17 cellular contexts compared by ENCODE assay signal in the genomic region with DNA sequence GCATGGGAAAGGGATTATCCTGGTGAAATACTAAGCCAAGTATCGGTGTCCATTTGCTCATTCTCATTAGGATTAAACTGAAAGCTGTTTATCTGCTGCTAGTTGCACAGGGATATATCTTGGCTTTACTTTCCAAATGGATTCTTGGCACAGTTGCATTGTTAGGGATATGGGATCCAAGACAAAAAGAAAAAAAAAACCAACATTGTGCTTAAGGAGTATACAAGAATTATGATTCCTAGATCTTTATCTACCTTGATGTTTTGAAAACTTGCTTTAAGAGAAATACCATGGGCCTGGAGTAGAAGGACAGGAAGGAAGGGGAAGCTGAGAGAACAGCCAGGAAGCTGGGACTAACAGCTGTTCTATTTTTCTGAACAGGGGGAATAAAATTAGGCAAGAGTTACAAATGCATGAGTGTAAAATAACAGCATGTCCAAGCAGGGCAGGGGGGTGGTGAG.
DNase-seq lines count a peak whose midpoint lies in the region; ATAC-seq, FAIRE-seq and TF ChIP-seq lines count a peak whose summit lies in the region.
"Had no signal": no experiment of that assay in that cellular context is flagged by ENCODE, and none has a peak within 500 bp of the region (broad histone marks: within the 10 kb centered on the region; RNA-seq: fewer than 3 reads in every experiment).

No MANE protein-coding gene starts in this region.

- no peak for TF ChIP-seq POLR2A in uterus (IDR thresholded peaks at IDR 0.05)

- H3K4me1 ChIP-seq in astrocyte (ENCODE audit: insufficient read depth, low read length) (no peaks in the 10 kb centered on the region), right cardiac atrium (ENCODE audit: control insufficient read depth, insufficient read depth, low read length) (peaks cover 2% of the 10 kb centered on the region), uterus (peaks cover 0 to 6% of the 10 kb centered on the region in 2 donors)

- intact Hi-C loops in Right ventricle myocardium inferior (cut with DNase I) = loop anchor here (5.0 kb wide), 1 partner anchor 50 kb away; no protein-coding TSS in a partner anchor
- intact Hi-C loops in cardiac septum (cut with DNase I) = loop anchor here (5.0 kb wide), 1 partner anchor 50 kb away; no protein-coding TSS in a partner anchor
- intact Hi-C loops in right cardiac atrium (cut with DNase I) = no loop called here
- intact Hi-C loops in uterus (cut with DNase I; ENCODE audit: low total_unique reads) = no loop called here

- H3K79me2 ChIP-seq in astrocyte (ENCODE audit: insufficient read depth, low read length) = no peaks in the 10 kb centered on the region

- peak; percentile 67 for FAIRE-seq in astrocyte (lab: Jason Lieb, UNC)
- FAIRE-seq: GM12878, kidney had no signal

- no peak for TF ChIP-seq CTCF in astrocyte (IDR thresholded peaks at IDR 0.05; ENCODE audit: insufficient read depth, low read depth, low read length)
- TF ChIP-seq CTCF in uterus (IDR thresholded peaks at IDR 0.05) = no peak

- no peak overlapping the region for H2AFZ ChIP-seq in astrocyte (ENCODE audit: low read depth, low read length)

- no peaks in the 10 kb centered on the region for H3K27me3 ChIP-seq in astrocyte (ENCODE audit: insufficient read depth, low read length)
- H3K27me3 ChIP-seq in right cardiac atrium (ENCODE audit: control insufficient read depth, insufficient read depth) = no peaks in the 10 kb centered on the region
- no peaks in the 10 kb centered on the region for H3K27me3 ChIP-seq in uterus
- H3K27me3 ChIP-seq: neutrophil had no signal

- no peaks in the 10 kb centered on the region for H3K27me3 Mint-ChIP-seq in astrocyte (ENCODE audit: low read depth, unreplicated experiment)
- H3K27me3 Mint-ChIP-seq: activated CD4-positive, alpha-beta memory T cell treated with anti-CD3 and anti-CD28 coated beads, Interleukin-2, amount 10 ng/mL, durations not matched to agents 7 days and 5 days; central memory CD8-positive, alpha-beta T cell had no signal

- H3K9me3 ChIP-seq in astrocyte (ENCODE audit: insufficient read depth, low read depth, low read length) (no peaks in the 10 kb centered on the region), right cardiac atrium (ENCODE audit: control insufficient read depth, low read length) (no peaks in the 10 kb centered on the region), uterus (no peaks in the 10 kb centered on the region)
- H3K9me3 ChIP-seq: neutrophil had no signal

- ATAC-seq in Right ventricle myocardium inferior = peak; percentile 72
- ATAC-seq in right cardiac atrium = peak; percentile 41 to 67
- ATAC-seq in GM21737 (IDR thresholded peaks at IDR 0.05; ENCODE audit: unreplicated experiment) = no peak
- ATAC-seq in HG03571 (IDR thresholded peaks at IDR 0.05; ENCODE audit: unreplicated experiment) = no peak
- ATAC-seq: GM12878 had no signal

- peak overlapping the region; percentile 75 for H3K27ac Mint-ChIP-seq in astrocyte (ENCODE audit: unreplicated experiment)
- H3K27ac Mint-ChIP-seq: activated CD4-positive, alpha-beta memory T cell treated with anti-CD3 and anti-CD28 coated beads, Interleukin-2, amount 10 ng/mL, durations not matched to agents 7 days and 5 days had no signal

- H3K4me3 ChIP-seq in astrocyte (ENCODE audit: insufficient read depth, low read depth, low read length) = no peak overlapping the region
- H3K4me3 ChIP-seq in right cardiac atrium (ENCODE audit: low read length) = no peak overlapping the region
- no peak overlapping the region for H3K4me3 ChIP-seq in uterus
- H3K4me3 ChIP-seq: GM12878 had no signal

- no peaks in the 10 kb centered on the region for H4K20me1 ChIP-seq in astrocyte (ENCODE audit: insufficient read depth, low read length)

- H3K4me2 ChIP-seq in astrocyte (ENCODE audit: low read length) = no peak overlapping the region

- H3K9ac ChIP-seq in astrocyte (ENCODE audit: low read length) = no peak overlapping the region

- no peaks in the 10 kb centered on the region for H3K36me3 Mint-ChIP-seq in astrocyte (ENCODE audit: low read depth, unreplicated experiment)

- 41% methylated on average over 1 of the region's 1 CpG for WGBS in right cardiac atrium

- DNase-seq in Right ventricle myocardium inferior (ENCODE audit: missing footprints) = no peak
- DNase-seq in cardiac septum (ENCODE audit: low spot score) = no peak
- no peak for DNase-seq in astrocyte (ENCODE audit: low read depth)
- DNase-seq in right cardiac atrium = peak in 1 of 3 donors; percentile 41
- DNase-seq in uterus = peak in 1 of 2 donors; percentile 53
- DNase-seq in cerebellar nuclear complex (lab: John Stamatoyannopoulos, UW) = no peak
- DNase-seq: activated CD4-positive, alpha-beta memory T cell treated with anti-CD3 and anti-CD28 coated beads, Interleukin-2, amount 10 ng/mL, durations not matched to agents 7 days and 5 days; activated naive CD4-positive, alpha-beta T cell; kidney; NCI-H1092; NCI-H2227 treated with DMSO at 0.1 percent for 48 hours; RPMI8226 had no signal

- no peaks in the 10 kb centered on the region for H3K36me3 ChIP-seq in astrocyte (ENCODE audit: insufficient read depth, low read length)
- no peaks in the 10 kb centered on the region for H3K36me3 ChIP-seq in uterus
- H3K36me3 ChIP-seq: neutrophil had no signal

- H3K27ac ChIP-seq in astrocyte (ENCODE audit: low read depth, low read length) = no peak overlapping the region
- H3K27ac ChIP-seq in right cardiac atrium (ENCODE audit: low read length) = no peak overlapping the region
- peak overlapping the region; percentile 40 to 61 for H3K27ac ChIP-seq in uterus
- H3K27ac ChIP-seq: neutrophil had no signal

- peaks cover 5% of the 10 kb centered on the region for H3K4me1 Mint-ChIP-seq in astrocyte (ENCODE audit: low read depth, unreplicated experiment)
- H3K4me1 Mint-ChIP-seq: activated CD4-positive, alpha-beta memory T cell treated with anti-CD3 and anti-CD28 coated beads, Interleukin-2, amount 10 ng/mL, durations not matched to agents 7 days and 5 days; central memory CD8-positive, alpha-beta T cell had no signal

- no peaks in the 10 kb centered on the region for H3K9me3 Mint-ChIP-seq in astrocyte (ENCODE audit: unreplicated experiment)
- H3K9me3 Mint-ChIP-seq: activated CD4-positive, alpha-beta memory T cell treated with anti-CD3 and anti-CD28 coated beads, Interleukin-2, amount 10 ng/mL, durations not matched to agents 7 days and 5 days; central memory CD8-positive, alpha-beta T cell had no signal

- no peak overlapping the region for H3K4me3 Mint-ChIP-seq in astrocyte (ENCODE audit: unreplicated experiment)
- H3K4me3 Mint-ChIP-seq: activated CD4-positive, alpha-beta memory T cell treated with anti-CD3 and anti-CD28 coated beads, Interleukin-2, amount 10 ng/mL, durations not matched to agents 7 days and 5 days; central memory CD8-positive, alpha-beta T cell had no signal

Comparison
In these comparisons a context has a peak if more than half of its experiments do, and no peak if none do; other contexts are left out.
1. intact Hi-C loops: an anchor here in Right ventricle myocardium inferior (5.0 kb wide) and cardiac septum (5.0 kb wide); none called in right cardiac atrium and uterus.
2. ATAC-seq: peak in Right ventricle myocardium inferior (single experiment) and right cardiac atrium (2 of 2); none in GM21737 (single experiment) and HG03571 (single experiment).
3. H3K27ac ChIP-seq: peak in uterus (2 of 2); none in astrocyte (single experiment) and right cardiac atrium (single experiment).